24 cellular contexts compared by ENCODE assay signal in genomic region chr1:204664251-204664650, GRCh38.
"Had no signal": no experiment of that assay in that cellular context is flagged by ENCODE, and none has a peak within 500 bp of the region (broad histone marks: within the 10 kb centered on the region; RNA-seq: fewer than 3 reads in every experiment).

No MANE protein-coding gene starts in this region.

- H3K36me3 ChIP-seq: colonic mucosa, esophagus squamous epithelium, heart right ventricle, left lung, sigmoid colon, thoracic aorta, tibial nerve, upper lobe of left lung had no signal

- H3K4me3 ChIP-seq: colonic mucosa, esophagus squamous epithelium, heart right ventricle, left lung, psoas muscle, sigmoid colon, thoracic aorta, tibial nerve, upper lobe of left lung had no signal

- H3K4me1 ChIP-seq: colonic mucosa, esophagus squamous epithelium, heart right ventricle, left lung, psoas muscle, sigmoid colon, upper lobe of left lung had no signal

- ATAC-seq: heart right ventricle; left cardiac atrium; left lung; naive thymus-derived CD4-positive, alpha-beta T cell; psoas muscle; right cardiac atrium; stimulated activated memory B cell treated with anti-CD40 and anti-IgM and Interleukin-4, amounts not matched to agents 10 μg/mL and 1 μg/mL and 100 μg/mL, for 72 hours; stimulated activated naive CD8-positive, alpha-beta T cell treated with anti-CD3 and anti-CD28 coated beads, Interleukin-15, Interleukin-2, amounts not matched to agents 100 U/mL and 50 U/mL, for 24 hours had no signal

- H3K27me3 ChIP-seq: colonic mucosa, left lung, sigmoid colon, tibial nerve, upper lobe of left lung had no signal

- H3K9me3 ChIP-seq: colonic mucosa, esophagus squamous epithelium, left lung, psoas muscle, sigmoid colon, thoracic aorta, tibial nerve, upper lobe of left lung had no signal

- H3K27ac ChIP-seq: colonic mucosa, esophagus squamous epithelium, heart right ventricle, left lung, psoas muscle, sigmoid colon, thoracic aorta, tibial nerve, upper lobe of left lung had no signal

- DNase-seq: colonic mucosa; effector memory CD4-positive, alpha-beta T cell; erythroblast; esophagus squamous epithelium; foreskin melanocyte; glutamatergic neuron; heart right ventricle; hippocampal formation; left cardiac atrium; left lung; mesendoderm; midbrain; naive thymus-derived CD4-positive, alpha-beta T cell; nucleus accumbens; psoas muscle; right cardiac atrium; sigmoid colon; stimulated activated CD4-positive, alpha-beta T cell treated with anti-CD3 and anti-CD28 coated beads, Interleukin-2, amount 100 ng/mL, for 24 hours; stimulated activated CD4-positive, alpha-beta T cell treated with anti-CD3 and anti-CD28 coated beads, Interleukin-4, amount 100 ng/mL, for 24 hours; stimulated activated naive CD8-positive, alpha-beta T cell treated with anti-CD3 and anti-CD28 coated beads, Interleukin-15, Interleukin-2, amounts not matched to agents 100 U/mL and 50 U/mL, for 24 hours; upper lobe of left lung had no signal
